Comparison of ENCODE assay signal across 8 cellular contexts in the genomic region with DNA sequence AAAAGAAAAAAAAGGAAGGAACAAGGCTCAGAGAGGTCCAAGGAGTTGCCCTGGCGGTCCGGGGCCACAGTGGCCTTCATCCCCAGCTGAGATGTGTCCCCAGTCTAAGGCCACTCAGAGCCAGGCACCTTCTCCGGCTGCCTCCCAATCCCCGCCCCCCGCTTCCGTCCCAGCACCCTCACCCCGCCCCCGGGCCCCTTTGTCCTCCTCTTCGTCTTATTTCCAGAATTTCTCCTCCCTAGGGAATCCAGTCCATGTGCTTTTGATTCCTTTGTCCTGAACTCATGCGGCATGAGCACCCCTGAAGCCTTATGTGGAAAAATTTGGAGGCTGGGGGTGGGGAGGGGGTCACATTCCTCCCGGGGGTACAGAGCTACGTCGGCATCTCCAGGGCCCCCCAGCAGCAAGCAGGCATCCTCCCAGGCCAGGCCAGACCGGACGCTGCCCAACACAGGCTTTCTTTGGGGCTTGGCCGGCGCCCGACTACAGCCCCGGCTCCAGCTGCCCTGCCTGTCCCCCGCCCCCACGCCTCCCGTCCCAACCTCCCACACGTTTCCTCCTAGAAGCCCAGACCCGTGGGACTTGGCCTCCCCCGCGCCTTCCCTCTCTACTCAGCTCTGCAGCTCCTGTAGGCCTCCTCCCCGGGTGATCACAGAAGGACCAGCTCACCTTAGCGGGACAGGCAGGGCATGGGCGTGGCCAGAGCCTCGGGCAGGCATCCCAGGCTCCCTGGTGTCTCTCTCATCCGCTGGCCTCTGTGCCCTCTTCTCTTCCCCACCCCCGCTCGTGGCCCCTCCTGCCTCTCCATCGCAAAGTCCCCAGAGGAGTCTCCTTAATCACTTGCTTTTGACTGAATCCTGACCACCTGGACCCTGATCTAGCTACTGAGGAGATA. TPM values are rescaled to one million over a fixed set of nuclear protein-coding genes. Genes with fewer than 3 reads are reported as not detected.
DNase-seq lines count a peak whose midpoint lies in the region; ATAC-seq and TF ChIP-seq lines count a peak whose summit lies in the region.

No MANE protein-coding gene starts in this region.

- H3K4me3 Mint-ChIP-seq in activated T-cell treated with anti-CD3 and anti-CD28 coated beads, Interleukin-2, amount 50 U/mL, for 4 hours = peak overlapping the region; percentile 76

- H3K9me3 Mint-ChIP-seq in activated T-cell treated with anti-CD3 and anti-CD28 coated beads, Interleukin-2, amount 50 U/mL, for 4 hours = no peaks in the 10 kb centered on the region

- peak overlapping the region; percentile 66 for H3K4me2 ChIP-seq in osteoblast (ENCODE audit: insufficient read depth, low read length)

- H3K4me1 ChIP-seq in gastroesophageal sphincter (peaks cover 4 to 46% (median 8%) of the 10 kb centered on the region in 3 donors), osteoblast (ENCODE audit: insufficient read depth, low read length) (peaks cover 7% of the 10 kb centered on the region)

- peak; percentile 41 to 44 for ATAC-seq in activated T-cell treated with anti-CD3 and anti-CD28 coated beads, Interleukin-2, amount 50 U/mL, for 4 hours
- peak; percentile 74 for ATAC-seq in gastroesophageal sphincter
- ATAC-seq in HG03039 (IDR thresholded peaks at IDR 0.05; ENCODE audit: unreplicated experiment) = no peak
- no peak for ATAC-seq in GM21576 (IDR thresholded peaks at IDR 0.05; ENCODE audit: unreplicated experiment)
- ATAC-seq in HG02884 (IDR thresholded peaks at IDR 0.05; ENCODE audit: unreplicated experiment) = no peak

- DNase-seq in GDM1 (lab: John Stamatoyannopoulos, UW) (peak; percentile 19), NCI-H146 (lab: John Stamatoyannopoulos, UW) (peak; percentile 82), osteoblast (ENCODE audit: insufficient read length, low spot score, missing footprints) (peak; percentile 92)
- peak; percentile 46 for DNase-seq in activated T-cell treated with anti-CD3 and anti-CD28 coated beads, Interleukin-2, amount 50 U/mL, for 4 hours

- H3K27ac ChIP-seq in gastroesophageal sphincter (peak overlapping the region; percentile 58 to 83 (median 80)), osteoblast (ENCODE audit: low read depth, low read length) (peak overlapping the region; percentile 56)

- TF ChIP-seq EP300 in gastroesophageal sphincter (IDR thresholded peaks at IDR 0.05) = no peak

- no peaks in the 10 kb centered on the region for H4K20me1 ChIP-seq in osteoblast (ENCODE audit: insufficient read depth, low read length)

- H3K27me3 ChIP-seq in gastroesophageal sphincter (no peaks in the 10 kb centered on the region), osteoblast (ENCODE audit: insufficient read depth, low read length) (no peaks in the 10 kb centered on the region)

- TF ChIP-seq POLR2A in gastroesophageal sphincter (IDR thresholded peaks at IDR 0.05) = no peak

- H3K36me3 ChIP-seq in gastroesophageal sphincter (no peaks in the 10 kb centered on the region), osteoblast (ENCODE audit: insufficient read depth, low read length) (no peaks in the 10 kb centered on the region)

- no peaks in the 10 kb centered on the region for H3K36me3 Mint-ChIP-seq in activated T-cell treated with anti-CD3 and anti-CD28 coated beads, Interleukin-2, amount 50 U/mL, for 4 hours (ENCODE audit: insufficient read depth)

- peaks cover 54% of the 10 kb centered on the region for H3K4me1 Mint-ChIP-seq in activated T-cell treated with anti-CD3 and anti-CD28 coated beads, Interleukin-2, amount 50 U/mL, for 4 hours (ENCODE audit: low read depth)

- TF ChIP-seq CTCF in gastroesophageal sphincter (IDR thresholded peaks at IDR 0.05) (no peak), osteoblast (IDR thresholded peaks at IDR 0.05; ENCODE audit: extremely low read depth, low read depth, low read length) (no peak)

- H3K9me3 ChIP-seq in gastroesophageal sphincter (no peaks in the 10 kb centered on the region), osteoblast (ENCODE audit: low read depth, low read length) (no peaks in the 10 kb centered on the region)

- peak overlapping the region; percentile 73 for H2AFZ ChIP-seq in osteoblast (ENCODE audit: low read length)

- no peaks in the 10 kb centered on the region for H3K27me3 Mint-ChIP-seq in activated T-cell treated with anti-CD3 and anti-CD28 coated beads, Interleukin-2, amount 50 U/mL, for 4 hours (ENCODE audit: low read depth)

- peak overlapping the region; percentile 21 to 43 for H3K4me3 ChIP-seq in gastroesophageal sphincter
- H3K4me3 ChIP-seq in osteoblast (ENCODE audit: insufficient read depth, low read length) = peak overlapping the region; percentile 58

- H3K79me2 ChIP-seq in osteoblast (ENCODE audit: insufficient read depth, low read length) = no peaks in the 10 kb centered on the region

- 5 to 14% methylated on average over 14 to 15 of the region's 34 CpGs for WGBS in gastroesophageal sphincter (ENCODE audit: low coverage in 1 of 2), 2 donors

RNA-seq across cellular contexts. Expression of gene ADGRE5, which starts 17.8 kb away (rescaled TPM):
- total RNA-seq in activated T-cell treated with anti-CD3 and anti-CD28 coated beads, Interleukin-2, amount 50 U/mL, for 4 hours = 100 to 1,000 TPM; 217 to 280 (median 218) TPM
- total RNA-seq in gastroesophageal sphincter = 10 to 100 TPM; 47.7 to 86.7 (median 66.1) TPM
- total RNA-seq in osteoblast = 16.8 and 25.3 TPM in 2 replicates

RNA-seq across cellular contexts. Expression of gene DDX39A, which starts 55.7 kb away (rescaled TPM):
- total RNA-seq in activated T-cell treated with anti-CD3 and anti-CD28 coated beads, Interleukin-2, amount 50 U/mL, for 4 hours = 100 to 1,000 TPM; 538 to 557 (median 548) TPM
- total RNA-seq in gastroesophageal sphincter = 10 to 100 TPM; 31.4 to 55.5 (median 43.4) TPM
- total RNA-seq in osteoblast = 42.1 and 49.2 TPM in 2 replicates

Comparison
In these comparisons a context has a peak if more than half of its experiments do, and no peak if none do; other contexts are left out.
1. DNase-seq: peak in every context shown above with its lines; median percentile 92 in osteoblast; 82 in NCI-H146; 46 in activated T-cell treated with anti-CD3 and anti-CD28 coated beads, Interleukin-2, amount 50 U/mL, for 4 hours; 19 in GDM1.
2. ATAC-seq: peak in activated T-cell treated with anti-CD3 and anti-CD28 coated beads, Interleukin-2, amount 50 U/mL, for 4 hours (2 of 2) and gastroesophageal sphincter (single experiment); none in HG03039 (single experiment), GM21576 (single experiment) and HG02884 (single experiment).
3. RNA of gene DDX39A, which starts 55.7 kb away (total RNA-seq): 538 to 557 TPM in activated T-cell treated with anti-CD3 and anti-CD28 coated beads, Interleukin-2, amount 50 U/mL, for 4 hours; 42.1 to 49.2 TPM in osteoblast and 31.4 to 55.5 TPM in gastroesophageal sphincter; every median in the first group is over 4 times any median in the second.